ENCODE assay signal across 24 cellular contexts in the genomic region with DNA sequence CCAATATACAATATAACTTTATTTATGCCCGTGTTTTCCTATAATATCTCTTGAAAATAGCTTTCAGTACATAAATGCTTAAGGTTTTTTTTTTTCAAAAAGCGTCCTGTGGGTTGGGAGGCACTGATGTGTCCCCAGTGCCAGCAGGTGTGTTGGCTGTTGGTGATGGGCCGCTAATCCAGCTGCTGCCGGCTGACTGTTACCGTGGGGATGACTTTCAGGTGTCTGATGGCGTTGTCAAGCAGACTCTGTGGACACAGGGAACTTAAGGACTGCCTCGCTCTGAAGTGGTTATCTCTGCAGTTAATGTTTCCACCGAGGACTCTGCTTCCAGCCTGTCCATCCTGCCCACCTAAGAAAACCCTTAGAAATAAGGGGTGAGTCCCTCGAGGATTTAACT.
DNase-seq lines count a peak whose midpoint lies in the region; ATAC-seq and TF ChIP-seq lines count a peak whose summit lies in the region.
"Had no signal": no experiment of that assay in that cellular context is flagged by ENCODE, and none has a peak within 500 bp of the region (broad histone marks: within the 10 kb centered on the region; RNA-seq: fewer than 3 reads in every experiment).

No MANE protein-coding gene starts in this region.

- no peak overlapping the region for H3K9ac ChIP-seq in neuronal stem cell (ENCODE audit: low read depth, low read length, poor library complexity)

- H3K27me3 ChIP-seq in GM23338 (ENCODE audit: insufficient read depth) (no peaks in the 10 kb centered on the region), neuronal stem cell (ENCODE audit: control insufficient read depth in 3 of 3, insufficient read depth in 3 of 3, low read depth in 1 of 3, low read length in 3 of 3) (peaks cover 0 to 13% (median 0%) of the 10 kb centered on the region in 3 experiments)
- H3K27me3 ChIP-seq: esophagus muscularis mucosa, thyroid gland had no signal

- H3K36me3 ChIP-seq in GM23338 (ENCODE audit: insufficient read depth) (no peaks in the 10 kb centered on the region; the same call in 1 of the 2 replicates), neuronal stem cell (replicated peaks in 1 of 2; ENCODE audit: control insufficient read depth in 2 of 2, insufficient read depth in 2 of 2, low read length in 2 of 2) (no peaks in the 10 kb centered on the region)
- H3K36me3 ChIP-seq: esophagus muscularis mucosa, SJSA1, thyroid gland had no signal

- no peaks in the 10 kb centered on the region; the same call in 2 of the 3 replicates for H3K36me3 Mint-ChIP-seq in GM23338 (ENCODE audit: low read depth)
- peaks cover 9% of the 10 kb centered on the region for H3K36me3 Mint-ChIP-seq in activated naive CD8-positive, alpha-beta T cell treated with anti-CD3 and anti-CD28 coated beads for 36 hours
- H3K36me3 Mint-ChIP-seq: activated CD4-positive, alpha-beta memory T cell treated with anti-CD3 and anti-CD28 coated beads for 36 hours; stimulated activated naive B cell treated with anti-CD40 and anti-IgM and Interleukin-4, amounts not matched to agents 10 μg/mL and 1 μg/mL and 100 μg/mL, for 72 hours; WTC11 had no signal

- H2AFZ ChIP-seq in GM23338 = no peak overlapping the region
- H2AFZ ChIP-seq in neuronal stem cell (ENCODE audit: low read length) = no peak overlapping the region

- H4K91ac ChIP-seq in neuronal stem cell (ENCODE audit: low read depth, low read length, poor library complexity) = no peak overlapping the region

- no peak overlapping the region for H3K18ac ChIP-seq in neuronal stem cell (ENCODE audit: low read length)

- H3F3A ChIP-seq in GM23338 (replicated peaks; ENCODE audit: low read depth) = no peaks in the 10 kb centered on the region

- H3K14ac ChIP-seq in neuronal stem cell (ENCODE audit: low read length) = no peak overlapping the region

- WGBS in neuronal stem cell (ENCODE audit: extremely low coverage in 2 of 2, insufficient read length in 2 of 2, insufficient replicate concordance in 1 of 2), 2 donors = no CpG with 5 or more reads among the region's 9 CpGs

- peaks cover 7% of the 10 kb centered on the region for H3K27me3 Mint-ChIP-seq in GM23338 (ENCODE audit: insufficient read depth, low read depth, poor library complexity)
- peaks cover 8% of the 10 kb centered on the region for H3K27me3 Mint-ChIP-seq in activated naive CD8-positive, alpha-beta T cell treated with anti-CD3 and anti-CD28 coated beads for 36 hours
- H3K27me3 Mint-ChIP-seq: activated CD4-positive, alpha-beta memory T cell treated with anti-CD3 and anti-CD28 coated beads for 36 hours; activated T-cell treated with anti-CD3 and anti-CD28 coated beads, Interleukin-2, amount 50 U/mL, for 24 hours had no signal

- no peaks in the 10 kb centered on the region for H4K20me1 ChIP-seq in GM23338 (replicated peaks; ENCODE audit: insufficient read depth)

- DNase-seq in GM23338 (ENCODE audit: low spot score) (no peak), NCI-H1417 treated with DMSO at 0.1 percent for 48 hours (lab: John Stamatoyannopoulos, UW) (peak; percentile 41), NCI-H510A (lab: John Stamatoyannopoulos, UW) (peak; percentile 85), neuronal stem cell (ENCODE audit: low spot score) (no peak)
- no peak for DNase-seq in activated naive CD8-positive, alpha-beta T cell treated with anti-CD3 and anti-CD28 coated beads for 36 hours
- DNase-seq: activated CD4-positive, alpha-beta memory T cell treated with anti-CD3 and anti-CD28 coated beads for 36 hours; activated naive CD4-positive, alpha-beta T cell treated with anti-CD3 and anti-CD28 coated beads, Interleukin-2, amount 50 U/mL, for 16 hours; activated T-cell treated with anti-CD3 and anti-CD28 coated beads, Interleukin-2, amount 50 U/mL, for 24 hours; cerebellar nuclear complex; effector CD4-positive, alpha-beta T cell; HCEC 1CT; left cardiac atrium; mesendoderm; naive thymus-derived CD8-positive, alpha-beta T cell; PC-3; stimulated activated naive B cell treated with anti-CD40 and anti-IgM and Interleukin-4, amounts not matched to agents 10 μg/mL and 1 μg/mL and 100 μg/mL, for 72 hours; thyroid gland had no signal

- no peak overlapping the region for H3K23ac ChIP-seq in neuronal stem cell (ENCODE audit: low read depth, low read length, poor library complexity)

- H3K27ac ChIP-seq in GM23338 (ENCODE audit: low read depth) (no peak overlapping the region), neuronal stem cell (replicated peaks; ENCODE audit: low read length) (no peak overlapping the region)
- H3K27ac ChIP-seq: esophagus muscularis mucosa, SJSA1, thyroid gland had no signal

- H3K4me2 ChIP-seq in GM23338 (no peak overlapping the region), neuronal stem cell (ENCODE audit: insufficient read depth, low read length, poor library complexity, severe bottlenecking) (no peak overlapping the region)

- no peaks in the 10 kb centered on the region for H3K9me3 ChIP-seq in neuronal stem cell (replicated peaks in 1 of 2; ENCODE audit: control insufficient read depth in 2 of 2, insufficient read depth in 1 of 2, low read depth in 1 of 2, low read length in 2 of 2)
- H3K9me3 ChIP-seq: esophagus muscularis mucosa, SJSA1, thyroid gland had no signal

- H3K4me1 ChIP-seq in GM23338 (ENCODE audit: insufficient read depth) (no peaks in the 10 kb centered on the region), neuronal stem cell (ENCODE audit: control insufficient read depth in 2 of 2, insufficient read depth in 1 of 2, low read depth in 1 of 2, low read length in 2 of 2) (peaks cover 0 to 2% of the 10 kb centered on the region in 2 donors)

- TF ChIP-seq CTCF in GM23338 (conservative IDR thresholded peaks at IDR 0.05; ENCODE audit: low read depth in 2 of 2) = no peak

- H3K79me2 ChIP-seq in GM23338 (replicated peaks; ENCODE audit: insufficient read depth) = no peaks in the 10 kb centered on the region

- no peaks in the 10 kb centered on the region for H3K9me2 ChIP-seq in GM23338 (ENCODE audit: insufficient read depth)

- ATAC-seq in GM23338 (peak; percentile 19; the same call in 2 of the 3 replicates), GM19023 (IDR thresholded peaks at IDR 0.05; ENCODE audit: unreplicated experiment) (no peak), GM18907 (IDR thresholded peaks at IDR 0.05; ENCODE audit: unreplicated experiment) (no peak)
- ATAC-seq: K562; left cardiac atrium; stimulated activated naive B cell treated with anti-CD40 and anti-IgM and Interleukin-4, amounts not matched to agents 10 μg/mL and 1 μg/mL and 100 μg/mL, for 72 hours had no signal

- H2BK5ac ChIP-seq in neuronal stem cell (ENCODE audit: low read length) = no peak overlapping the region

- H3K4ac ChIP-seq in neuronal stem cell (ENCODE audit: low read length) = no peak overlapping the region

- H3K4me3 ChIP-seq in GM23338 = no peak overlapping the region
- H3K4me3 ChIP-seq in neuronal stem cell (ENCODE audit: low read length in 2 of 2) = no peak overlapping the region
- H3K4me3 ChIP-seq: esophagus muscularis mucosa, GM12878, K562, SJSA1, thyroid gland had no signal

- H3K27ac Mint-ChIP-seq in GM23338 = no peak overlapping the region
- H3K27ac Mint-ChIP-seq in activated naive CD8-positive, alpha-beta T cell treated with anti-CD3 and anti-CD28 coated beads for 36 hours = no peak overlapping the region
- H3K27ac Mint-ChIP-seq: activated CD4-positive, alpha-beta memory T cell treated with anti-CD3 and anti-CD28 coated beads for 36 hours; activated T-cell treated with anti-CD3 and anti-CD28 coated beads, Interleukin-2, amount 50 U/mL, for 24 hours; stimulated activated naive B cell treated with anti-CD40 and anti-IgM and Interleukin-4, amounts not matched to agents 10 μg/mL and 1 μg/mL and 100 μg/mL, for 72 hours; WTC11 had no signal

- no peak overlapping the region for H2BK15ac ChIP-seq in neuronal stem cell (ENCODE audit: low read length)

- H2BK12ac ChIP-seq in neuronal stem cell (ENCODE audit: low read length) = no peak overlapping the region

- peaks cover 18% of the 10 kb centered on the region for H3K4me1 Mint-ChIP-seq in GM23338
- peaks cover 21% of the 10 kb centered on the region for H3K4me1 Mint-ChIP-seq in activated naive CD8-positive, alpha-beta T cell treated with anti-CD3 and anti-CD28 coated beads for 36 hours

- no peak overlapping the region for H3K4me3 Mint-ChIP-seq in GM23338
- no peak overlapping the region for H3K4me3 Mint-ChIP-seq in activated naive CD8-positive, alpha-beta T cell treated with anti-CD3 and anti-CD28 coated beads for 36 hours
- H3K4me3 Mint-ChIP-seq: activated CD4-positive, alpha-beta memory T cell treated with anti-CD3 and anti-CD28 coated beads for 36 hours; activated T-cell treated with anti-CD3 and anti-CD28 coated beads, Interleukin-2, amount 50 U/mL, for 24 hours; naive thymus-derived CD8-positive, alpha-beta T cell; stimulated activated naive B cell treated with anti-CD40 and anti-IgM and Interleukin-4, amounts not matched to agents 10 μg/mL and 1 μg/mL and 100 μg/mL, for 72 hours; WTC11 had no signal

- no peaks in the 10 kb centered on the region; the same call in 2 of the 3 replicates for H3K9me3 Mint-ChIP-seq in GM23338
- no peaks in the 10 kb centered on the region for H3K9me3 Mint-ChIP-seq in activated naive CD8-positive, alpha-beta T cell treated with anti-CD3 and anti-CD28 coated beads for 36 hours
- H3K9me3 Mint-ChIP-seq: activated CD4-positive, alpha-beta memory T cell treated with anti-CD3 and anti-CD28 coated beads for 36 hours; activated T-cell treated with anti-CD3 and anti-CD28 coated beads, Interleukin-2, amount 50 U/mL, for 24 hours; stimulated activated naive B cell treated with anti-CD40 and anti-IgM and Interleukin-4, amounts not matched to agents 10 μg/mL and 1 μg/mL and 100 μg/mL, for 72 hours had no signal

- no peak overlapping the region for H2BK120ac ChIP-seq in neuronal stem cell (ENCODE audit: low read depth, low read length)

- H3K79me1 ChIP-seq in neuronal stem cell (ENCODE audit: low read depth, low read length) = no peaks in the 10 kb centered on the region

- peak overlapping the region; percentile 37 for H2AK5ac ChIP-seq in neuronal stem cell (ENCODE audit: low read depth, low read length)

- H4K8ac ChIP-seq in neuronal stem cell (ENCODE audit: low read depth, low read length) = peak overlapping the region; percentile 32

Comparison
In these comparisons a context has a peak if more than half of its experiments do, and no peak if none do; other contexts are left out.
1. DNase-seq: peak in NCI-H1417 treated with DMSO at 0.1 percent for 48 hours (single experiment) and NCI-H510A (single experiment); none in GM23338 (single experiment), neuronal stem cell (single experiment) and activated naive CD8-positive, alpha-beta T cell treated with anti-CD3 and anti-CD28 coated beads for 36 hours (single experiment).